Comparison of ENCODE assay signal across 34 cellular contexts in genomic region chrX:155563099-155563498, GRCh38.
"Had no signal": no experiment of that assay in that cellular context is flagged by ENCODE, and none has a peak within 500 bp of the region (broad histone marks: within the 10 kb centered on the region; RNA-seq: fewer than 3 reads in every experiment).

No MANE protein-coding gene starts in this region.

- DNase-seq: Karpas-422, Kasumi-1, MG63, MM.1S, MV-4-11, NCI-H1048, NCI-H1092, NCI-H1092 treated with DMSO at 0.1 percent for 48 hours, NCI-H1105, NCI-H1105 treated with DMSO at 0.1 percent for 48 hours, NCI-H1417, NCI-H1417 treated with DMSO at 0.1 percent for 48 hours, NCI-H1436, NCI-H1436 treated with DMSO at 0.1 percent for 48 hours, NCI-H146, NCI-H1694, NCI-H1694 treated with DMSO at 0.1 percent for 48 hours, NCI-H187, NCI-H187 treated with DMSO at 0.1 percent for 48 hours, NCI-H1930, NCI-H2029, NCI-H2029 treated with DMSO at 0.1 percent for 48 hours, NCI-H2081, NCI-H2081 treated with DMSO at 0.1 percent for 48 hours, NCI-H2107, NCI-H2171, NCI-H2171 treated with DMSO at 0.1 percent for 48 hours, NCI-H2227 treated with DMSO at 0.1 percent for 48 hours, NCI-H226, NCI-H345, NCI-H446, NCI-H446 treated with DMSO at 0.1 percent for 48 hours, NCI-H510A, NCI-H510A treated with DMSO at 0.1 percent for 48 hours had no signal
